Comparison of ENCODE assay signal across 9 cellular contexts in the genomic region with DNA sequence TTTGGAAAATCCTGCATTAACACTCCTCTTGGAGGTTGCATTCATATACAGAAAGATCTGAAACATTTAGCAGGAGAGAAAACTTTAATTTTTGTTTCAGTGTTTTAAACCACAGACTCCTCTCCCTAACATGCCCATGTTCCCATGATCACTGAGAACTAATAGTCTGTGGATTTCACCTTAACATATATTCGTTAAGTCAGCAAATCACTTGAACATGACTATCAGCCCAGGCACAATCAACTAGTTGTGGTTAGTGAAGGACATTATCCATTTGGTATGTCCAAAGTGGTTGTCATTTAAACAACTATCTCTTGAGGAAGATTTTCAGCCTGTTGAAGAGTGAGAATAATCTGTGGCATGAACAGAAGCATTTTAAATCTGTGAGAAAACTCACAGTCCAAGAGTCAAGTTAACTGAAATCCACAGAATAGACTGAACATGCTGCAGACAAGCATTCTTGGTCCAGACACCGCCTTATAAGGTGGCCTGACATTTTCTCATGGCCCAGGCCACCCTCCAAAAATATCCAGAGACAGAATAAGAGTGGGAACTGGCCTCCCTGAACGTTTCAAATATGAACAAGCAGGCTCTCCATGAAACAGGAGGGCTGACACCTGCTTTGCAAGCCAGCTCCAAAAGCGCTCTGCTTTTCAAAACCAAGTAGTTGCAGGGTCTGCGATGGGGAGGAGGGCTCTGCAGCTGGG. TPM values are rescaled to one million over a fixed set of nuclear protein-coding genes. Genes with fewer than 3 reads are reported as not detected.
DNase-seq lines count a peak whose midpoint lies in the region; ATAC-seq and TF ChIP-seq lines count a peak whose summit lies in the region.
"Had no signal": no experiment of that assay in that cellular context is flagged by ENCODE, and none has a peak within 500 bp of the region (broad histone marks: within the 10 kb centered on the region; RNA-seq: fewer than 3 reads in every experiment).

No MANE protein-coding gene starts in this region.

- H2AK5ac ChIP-seq in IMR-90 (ENCODE audit: low read depth, low read length), result no peak overlapping the region

- H3K14ac ChIP-seq in IMR-90 (replicated peaks; ENCODE audit: low read depth, low read length), result no peak overlapping the region

- no TSS peak for BruUV-seq in IMR-90 (replicated peaks; lab: Mats Ljungman, UMichigan)

- TF ChIP-seq CTCF in IMR-90 (conservative IDR thresholded peaks at IDR 0.05; ENCODE audit: low read depth, low read length) (no peak), esophagus squamous epithelium (IDR thresholded peaks at IDR 0.05) (no peak), thoracic aorta (IDR thresholded peaks at IDR 0.05) (no peak), gastrocnemius medialis (IDR thresholded peaks at IDR 0.05 in 4 of 5, conservative IDR thresholded peaks at IDR 0.05 in 1 of 5) (no peak)

- no peak overlapping the region for H3K18ac ChIP-seq in IMR-90 (ENCODE audit: low read depth, low read length)

- intact Hi-C loops in IMR-90 (cut with micrococcal nuclease), result loop anchor here (1.0 to 2.0 kb wide), 2 partner anchors 70 to 159 kb away; no protein-coding TSS in a partner anchor
- intact Hi-C loops in esophagus squamous epithelium (cut with DNase I), result loop anchor here (2.0 kb wide), 2 partner anchors 40 to 160 kb away; partner anchors contain the start of gene ADCY5
- intact Hi-C loops in right cardiac atrium (cut with DNase I), result loop anchor here in 3 of 4 donors (2.0 to 5.0 kb wide), 2 partner anchors 160 to 161 kb away; no protein-coding TSS in a partner anchor
- intact Hi-C loops in gastrocnemius medialis (cut with DNase I; ENCODE audit: low total_unique reads), result loop anchor here (1.0 to 2.0 kb wide), 2 partner anchors 40 to 159 kb away; partner anchors contain the start of gene ADCY5

- no peak overlapping the region for H3K56ac ChIP-seq in IMR-90 (ENCODE audit: extremely low read depth, insufficient read depth, low read length)

- no peak overlapping the region for H4K8ac ChIP-seq in IMR-90 (ENCODE audit: low read depth in 2 of 2, low read length in 2 of 2)

- TF ChIP-seq RAD21 in IMR-90 (IDR thresholded peaks at IDR 0.05; ENCODE audit: low read length), result no peak

- H2AFZ ChIP-seq in IMR-90 (replicated peaks; ENCODE audit: low read length, poor library complexity), result no peak overlapping the region

- no peaks in the 10 kb centered on the region for H4K20me1 ChIP-seq in IMR-90 (ENCODE audit: insufficient read depth, low read length)

- CTCF ChIA-PET in IMR-90 (lab: Yijun Ruan, JAX), result interaction anchor here (0.8 to 1.2 kb wide), 3 partner anchors 10 to 162 kb away, joined by 5 to 9 read pairs (median 5); no protein-coding TSS in a partner anchor

- no peak overlapping the region for H4K5ac ChIP-seq in IMR-90 (ENCODE audit: low read depth, low read length)

- H3K4me3 ChIP-seq in IMR-90 (ENCODE audit: insufficient read depth, low read depth, low read length) (no peak overlapping the region), esophagus squamous epithelium (no peak overlapping the region), right cardiac atrium (ENCODE audit: low read length) (no peak overlapping the region), thoracic aorta (peak overlapping the region; percentile 39), gastrocnemius medialis (no peak overlapping the region)
- H3K4me3 ChIP-seq: SJCRH30 had no signal

- H3K4me2 ChIP-seq in IMR-90 (ENCODE audit: low read depth, low read length), result no peak overlapping the region

- dilution Hi-C loops in IMR-90 (cut with HindIII; ENCODE audit: low sequenced_read_pairs, unreplicated experiment), result no loop called here

- DNase-seq in IMR-90, result no peak
- DNase-seq in esophagus squamous epithelium (lab: John Stamatoyannopoulos, UW), result no peak
- DNase-seq in right cardiac atrium, result no peak
- DNase-seq in thoracic aorta (ENCODE audit: low spot score), result no peak
- no peak for DNase-seq in gastrocnemius medialis
- no peak for DNase-seq in AG20443 (ENCODE audit: low spot score)
- DNase-seq in HuH-7 (ENCODE audit: low spot score), result no peak

- H3K23ac ChIP-seq in IMR-90 (ENCODE audit: low read depth, low read length), result no peak overlapping the region

- H3K27me3 ChIP-seq in IMR-90 (ENCODE audit: control insufficient read depth, insufficient read depth, low read length), result peaks cover 5% of the 10 kb centered on the region
- no peaks in the 10 kb centered on the region for H3K27me3 ChIP-seq in esophagus squamous epithelium
- H3K27me3 ChIP-seq in right cardiac atrium (ENCODE audit: control insufficient read depth, insufficient read depth), result no peaks in the 10 kb centered on the region
- H3K27me3 ChIP-seq in thoracic aorta (replicated peaks; ENCODE audit: insufficient read depth), result no peaks in the 10 kb centered on the region
- H3K27me3 ChIP-seq in gastrocnemius medialis, result no peaks in the 10 kb centered on the region
- H3K27me3 ChIP-seq: BE2C, SJCRH30 had no signal

- no peak overlapping the region for H2BK20ac ChIP-seq in IMR-90 (ENCODE audit: low read depth, low read length)

- H3K4ac ChIP-seq in IMR-90 (ENCODE audit: low read depth, low read length), result no peak overlapping the region

- H3K9ac ChIP-seq in IMR-90 (ENCODE audit: low read depth, low read length), result no peak overlapping the region

- no peak overlapping the region for H2BK15ac ChIP-seq in IMR-90 (ENCODE audit: low read depth, low read length)

- POLR2A ChIA-PET in IMR-90 (lab: Charles Lee; ENCODE audit: unreplicated experiment), result no interaction called here

- in situ Hi-C loops in IMR-90 (cut with MboI; ENCODE audit: low sequenced_read_pairs) (loop anchor here (5.0 kb wide), 1 partner anchor 161 kb away; no protein-coding TSS in a partner anchor), gastrocnemius medialis (cut with MboI; ENCODE audit: low sequenced_read_pairs in 4 of 4) (loop anchor here (5.0 to 25.0 kb wide), 2 partner anchors 151 to 161 kb away; no protein-coding TSS in a partner anchor)

- no peak for TF ChIP-seq POLR2A in IMR-90 (IDR thresholded peaks at IDR 0.05; ENCODE audit: low read depth, low read length)
- TF ChIP-seq POLR2A in esophagus squamous epithelium (IDR thresholded peaks at IDR 0.05), result no peak
- TF ChIP-seq POLR2A in gastrocnemius medialis (IDR thresholded peaks at IDR 0.05), result no peak

- H4K91ac ChIP-seq in IMR-90 (ENCODE audit: insufficient read depth, low read depth, low read length), result no peak overlapping the region

- no peak overlapping the region for H2AK9ac ChIP-seq in IMR-90 (replicated peaks; ENCODE audit: low read depth, low read length, poor library complexity)

- no peak overlapping the region for H2BK120ac ChIP-seq in IMR-90 (ENCODE audit: low read depth, low read length)

- H3K79me1 ChIP-seq in IMR-90 (ENCODE audit: low read depth in 1 of 2, low read length in 2 of 2), result no peaks in the 10 kb centered on the region

- H3K27ac ChIP-seq in IMR-90 (ENCODE audit: insufficient read depth, low read length), result no peak overlapping the region
- H3K27ac ChIP-seq in esophagus squamous epithelium, result peak overlapping the region in 3 of 4 donors; percentile 18 to 54 (median 45)
- H3K27ac ChIP-seq in right cardiac atrium (ENCODE audit: low read length), result peak overlapping the region; percentile 66
- peak overlapping the region; percentile 74 to 84 for H3K27ac ChIP-seq in thoracic aorta
- peak overlapping the region in 1 of 4 donors; percentile 7 for H3K27ac ChIP-seq in gastrocnemius medialis
- H3K27ac ChIP-seq: SJCRH30 had no signal

- no peaks in the 10 kb centered on the region for H3K9me1 ChIP-seq in IMR-90 (ENCODE audit: insufficient read depth, low read length)

- H3K9me3 ChIP-seq in IMR-90 (ENCODE audit: control insufficient read depth, insufficient read depth, low read length) (no peaks in the 10 kb centered on the region), esophagus squamous epithelium (no peaks in the 10 kb centered on the region), right cardiac atrium (ENCODE audit: control insufficient read depth, low read length) (no peaks in the 10 kb centered on the region), thoracic aorta (no peaks in the 10 kb centered on the region), gastrocnemius medialis (no peaks in the 10 kb centered on the region)
- H3K9me3 ChIP-seq: BE2C, SJCRH30 had no signal

- peaks cover 4% of the 10 kb centered on the region; the same call in 1 of the 2 replicates for H3K36me3 ChIP-seq in IMR-90 (ENCODE audit: control insufficient read depth, insufficient read depth, low read length)
- H3K36me3 ChIP-seq in esophagus squamous epithelium, result peaks cover 0 to 33% (median 0%) of the 10 kb centered on the region in 3 donors
- H3K36me3 ChIP-seq in thoracic aorta, result no peaks in the 10 kb centered on the region
- H3K36me3 ChIP-seq in gastrocnemius medialis, result no peaks in the 10 kb centered on the region

- H3K4me1 ChIP-seq in IMR-90 (ENCODE audit: control insufficient read depth, insufficient read depth, low read length) (no peaks in the 10 kb centered on the region), esophagus squamous epithelium (no peaks in the 10 kb centered on the region), right cardiac atrium (ENCODE audit: control insufficient read depth, insufficient read depth, low read length) (no peaks in the 10 kb centered on the region), thoracic aorta (ENCODE audit: control insufficient read depth in 1 of 2, low read depth in 2 of 2) (peaks cover 0 to 20% of the 10 kb centered on the region in 2 donors), gastrocnemius medialis (no peaks in the 10 kb centered on the region)
- H3K4me1 ChIP-seq: BE2C, SJCRH30 had no signal

- ATAC-seq in IMR-90 (ENCODE audit: low read depth) (no peak), right cardiac atrium (peak in 1 of 2 donors; percentile 15), thoracic aorta (ENCODE audit: insufficient number of reproducible peaks, low FRiP score, low read depth) (peak; percentile 57), gastrocnemius medialis (no peak)

- no peak overlapping the region for H2BK5ac ChIP-seq in IMR-90 (ENCODE audit: low read depth, low read length, poor library complexity, severe bottlenecking)

- 60% methylated on average over 1 of the region's 5 CpGs; no CpG with 5 or more reads in 1 of the 2 experiments for WGBS in IMR-90 (ENCODE audit: extremely low coverage in 2 of 2, insufficient read length in 1 of 2), 2 experiments
- WGBS in esophagus squamous epithelium, 2 donors, result 64 to 77% methylated on average over 4 to 5 of the region's 5 CpGs
- 71% methylated on average over 5 of the region's 5 CpGs for WGBS in right cardiac atrium

TF ChIP-seq in IMR-90, 13 proteins besides CTCF, POLR2A, EP300 and RAD21:
- peak; percentile 83 for TF ChIP-seq MAFK (IDR thresholded peaks at IDR 0.05; ENCODE audit: low read depth, low read length)
- TF ChIP-seq NFE2L2 (IDR thresholded peaks at IDR 0.05; ENCODE audit: low read depth, low read length), result no peak
- no peak for TF ChIP-seq BHLHE40 (IDR thresholded peaks at IDR 0.05; ENCODE audit: low read depth, low read length)
TF ChIP-seq in IMR-90: peak in this region for 1.

RNA-seq across cellular contexts. Expression of gene ADCY5, which starts 39.9 kb away (rescaled TPM):
- total RNA-seq in IMR-90 (2012; rRNA removed) (0.18 and 0.56 TPM in 2 replicates), esophagus squamous epithelium (10 to 100 TPM in 1 of 4 donors, 1 to 10 TPM in 2, under 1 TPM in 1; 0.72 to 17.4 (median 5.3) TPM), right cardiac atrium (100 to 1,000 TPM; 125 to 220 (median 210) TPM), thoracic aorta (100 to 1,000 TPM; 104 to 123 TPM), gastrocnemius medialis (1 to 10 TPM; 1.0 to 6.4 (median 4.3) TPM)
- polyA plus RNA-seq in IMR-90 (2012; rRNA removed) (0.14 and 0.53 TPM in 2 replicates), right cardiac atrium (90.4 TPM)
- 0.04 and 0.30 TPM in 2 replicates for polyA plus RNA-seq in IMR-90 (2012; cell fraction: cytosol; rRNA removed)
- 0.28 and 0.30 TPM in 2 replicates for polyA plus RNA-seq in IMR-90 (2012; cell fraction: nucleus; rRNA removed; ENCODE audit: low replicate concordance)

Comparison
In these comparisons a context has a peak if more than half of its experiments do, and no peak if none do; other contexts are left out.
1. RNA of gene ADCY5, which starts 39.9 kb away (total RNA-seq): 125 to 220 TPM in right cardiac atrium and 104 to 123 TPM in thoracic aorta; 0.72 to 17.4 TPM in esophagus squamous epithelium, 1.0 to 6.4 TPM in gastrocnemius medialis and 0.18 to 0.56 TPM in IMR-90; every median in the first group is over 4 times any median in the second.